3 cellular contexts compared by ENCODE assay signal in the genomic region with DNA sequence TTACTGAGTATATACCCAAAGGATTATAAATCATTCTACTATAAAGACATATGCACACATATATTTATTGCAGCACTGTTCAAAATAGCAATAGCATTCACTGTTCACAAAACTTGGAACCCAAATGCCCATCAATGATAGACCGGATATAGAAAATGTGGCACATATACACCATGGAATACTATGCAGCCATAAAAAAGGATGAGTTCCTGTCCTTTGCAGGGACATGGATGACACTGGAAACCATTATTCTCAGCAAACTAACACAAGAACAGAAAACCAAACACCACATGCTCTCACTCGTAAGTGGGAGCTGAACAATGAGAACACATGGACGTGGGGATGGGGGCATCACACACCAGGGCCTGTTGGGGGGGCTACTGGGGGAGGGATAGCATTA. TPM values are rescaled to one million over a fixed set of nuclear protein-coding genes. Genes with fewer than 3 reads are reported as not detected.
"Had no signal": no experiment of that assay in that cellular context is flagged by ENCODE, and none has a peak within 500 bp of the region (broad histone marks: within the 10 kb centered on the region; RNA-seq: fewer than 3 reads in every experiment).

No MANE protein-coding gene starts in this region.

RNA-seq across cellular contexts. Expression of a gene that starts 40.9 kb away (rescaled TPM):
- total RNA-seq: LHCN-M2, M059J, NCI-H460 had no signal
